In genomic region chr17:40541060-40541872, GRCh38 we compare ENCODE assay signal across 9 cellular contexts. TPM values are rescaled to one million over a fixed set of nuclear protein-coding genes. Genes with fewer than 3 reads are reported as not detected.
DNase-seq lines count a peak whose midpoint lies in the region; FAIRE-seq lines count a peak whose summit lies in the region.
"Had no signal": no experiment of that assay in that cellular context is flagged by ENCODE, and none has a peak within 500 bp of the region (broad histone marks: within the 10 kb centered on the region; RNA-seq: fewer than 3 reads in every experiment).

No MANE protein-coding gene starts in this region.

- peak overlapping the region; percentile 73 for H3K27ac ChIP-seq in CD8-positive, alpha-beta memory T cell (ENCODE audit: low read depth, low read length)
- peak overlapping the region; percentile 74 for H3K27ac ChIP-seq in effector memory CD4-positive, alpha-beta T cell (ENCODE audit: insufficient read depth, low read length, poor library complexity, severe bottlenecking)
- H3K27ac ChIP-seq: VCaP had no signal

- no peaks in the 10 kb centered on the region for H3K27me3 ChIP-seq in CD8-positive, alpha-beta memory T cell (ENCODE audit: insufficient read depth, low read length, poor library complexity, severe bottlenecking)
- no peaks in the 10 kb centered on the region for H3K27me3 ChIP-seq in effector memory CD4-positive, alpha-beta T cell (replicated peaks; ENCODE audit: control insufficient read depth, insufficient read depth, low read length, poor library complexity, severe bottlenecking)
- no peaks in the 10 kb centered on the region for H3K27me3 ChIP-seq in skeletal muscle satellite cell (ENCODE audit: control insufficient read depth, insufficient read depth, low read length)

- H3K9me3 ChIP-seq in CD8-positive, alpha-beta memory T cell (ENCODE audit: low read length) = no peaks in the 10 kb centered on the region
- H3K9me3 ChIP-seq in effector memory CD4-positive, alpha-beta T cell (ENCODE audit: control insufficient read depth, low read length) = no peaks in the 10 kb centered on the region
- H3K9me3 ChIP-seq in skeletal muscle satellite cell (replicated peaks; ENCODE audit: low read length) = no peaks in the 10 kb centered on the region

- peak overlapping the region; percentile 63 for H3K9ac ChIP-seq in skeletal muscle satellite cell (ENCODE audit: low read depth, low read length)

- peaks cover 93% of the 10 kb centered on the region for H3K4me1 ChIP-seq in CD8-positive, alpha-beta memory T cell (ENCODE audit: insufficient read depth, low read length)
- peaks cover 56% of the 10 kb centered on the region for H3K4me1 ChIP-seq in effector memory CD4-positive, alpha-beta T cell (ENCODE audit: control insufficient read depth, insufficient read depth, low read length, poor library complexity, severe bottlenecking)
- peaks cover 40% of the 10 kb centered on the region for H3K4me1 ChIP-seq in skeletal muscle satellite cell (ENCODE audit: control insufficient read depth, insufficient read depth, low read length)

- no peaks in the 10 kb centered on the region for H3K36me3 ChIP-seq in CD8-positive, alpha-beta memory T cell (ENCODE audit: insufficient read depth, low read length)
- H3K36me3 ChIP-seq in effector memory CD4-positive, alpha-beta T cell (ENCODE audit: control insufficient read depth, insufficient read depth, low read length) = no peaks in the 10 kb centered on the region
- H3K36me3 ChIP-seq in skeletal muscle satellite cell (ENCODE audit: insufficient read depth, low read length) = no peaks in the 10 kb centered on the region

- H3K4me3 ChIP-seq in CD8-positive, alpha-beta memory T cell (ENCODE audit: low read length) = peak overlapping the region; percentile 54
- H3K4me3 ChIP-seq in effector memory CD4-positive, alpha-beta T cell (ENCODE audit: insufficient read depth, low read depth, low read length, poor library complexity, severe bottlenecking) = peak overlapping the region; percentile 34
- no peak overlapping the region for H3K4me3 ChIP-seq in skeletal muscle satellite cell (ENCODE audit: low read length)

- CTCF ChIA-PET in CD8-positive, alpha-beta memory T cell (lab: Charles Lee) = interaction anchor here (0.6 to 20.1 kb wide), 10 partner anchors 18 to 238 kb away, joined by 3 to 475 read pairs (median 4); partner anchors contain the start of gene CCR7

- no peak overlapping the region for H3K4me2 ChIP-seq in skeletal muscle satellite cell (ENCODE audit: low read length)

- peaks cover 82 to 93% (median 87%) of the 10 kb centered on the region in 3 donors for H3K4me1 Mint-ChIP-seq in CD8-positive, alpha-beta memory T cell

- no peaks in the 10 kb centered on the region for H3K36me3 Mint-ChIP-seq in CD8-positive, alpha-beta memory T cell

- FAIRE-seq in frontal cortex (lab: Jason Lieb, UNC) = no peak

- DNase-seq in CD8-positive, alpha-beta memory T cell = peak; percentile 65 to 90 (median 80)
- DNase-seq in activated CD8-positive, alpha-beta memory T cell treated with anti-CD3 and anti-CD28 coated beads for 24 hours = peak; percentile 89
- DNase-seq in effector memory CD4-positive, alpha-beta T cell = peak; percentile 71 to 80 (median 76)
- DNase-seq in hypothalamus (lab: John Stamatoyannopoulos, UW) = no peak
- DNase-seq in GM19238 (ENCODE audit: insufficient read length, low spot score) = no peak
- DNase-seq in frontal cortex (ENCODE audit: low spot score in 2 of 2) = no peak
- DNase-seq in NCI-H1694 (lab: John Stamatoyannopoulos, UW) = no peak

- peak overlapping the region; percentile 95 to 100 (median 98) for H3K27ac Mint-ChIP-seq in CD8-positive, alpha-beta memory T cell

- peak overlapping the region; percentile 77 to 86 (median 84) for H3K4me3 Mint-ChIP-seq in CD8-positive, alpha-beta memory T cell

- POLR2A ChIA-PET in CD8-positive, alpha-beta memory T cell (lab: Charles Lee) = interaction anchor here (0.5 to 4.7 kb wide), 11 partner anchors 8 to 178 kb away, joined by 3 to 27 read pairs (median 7); partner anchors contain the start of gene SMARCE1

- no peaks in the 10 kb centered on the region for H3K9me3 Mint-ChIP-seq in CD8-positive, alpha-beta memory T cell

- H3K27me3 Mint-ChIP-seq in CD8-positive, alpha-beta memory T cell = peaks cover 0 to 10% of the 10 kb centered on the region in 2 donors

RNA-seq across cellular contexts. Expression of gene CCR7, which starts 24.0 kb away (rescaled TPM):
- total RNA-seq in CD8-positive, alpha-beta memory T cell = 100 to 1,000 TPM; 152 to 154 TPM
- polyA plus RNA-seq in CD8-positive, alpha-beta memory T cell = 286 TPM
- 0.25 and 0.66 TPM in 2 replicates for total RNA-seq in skeletal muscle satellite cell (2012; rRNA removed)
- total RNA-seq in frontal cortex = not detected

RNA-seq across cellular contexts. Expression of gene TNS4, which starts 39.8 kb away (rescaled TPM):
- 1 to 10 TPM; 3.1 TPM for total RNA-seq in CD8-positive, alpha-beta memory T cell
- 0.41 TPM for polyA plus RNA-seq in CD8-positive, alpha-beta memory T cell
- under 0.01 and 0.22 TPM in 2 replicates for total RNA-seq in skeletal muscle satellite cell (2012; rRNA removed)
- total RNA-seq in frontal cortex = not detected

Comparison
In these comparisons a context has a peak if more than half of its experiments do, and no peak if none do; other contexts are left out.
1. DNase-seq: peak in CD8-positive, alpha-beta memory T cell (5 of 5), activated CD8-positive, alpha-beta memory T cell treated with anti-CD3 and anti-CD28 coated beads for 24 hours (single experiment) and effector memory CD4-positive, alpha-beta T cell (3 of 3); none in hypothalamus (0 of 51), GM19238 (single experiment), frontal cortex (0 of 2) and NCI-H1694 (single experiment).
2. RNA of gene CCR7, which starts 24.0 kb away (total RNA-seq): 152 to 154 TPM in CD8-positive, alpha-beta memory T cell; not detected in frontal cortex (single experiment); every median in the first group is over 100 times any median in the second.